In genomic region chr11:48028909-48029685, GRCh38 we compare ENCODE assay signal across 11 cellular contexts. TPM values are rescaled to one million over a fixed set of nuclear protein-coding genes. Genes with fewer than 3 reads are reported as not detected.
A peak's percentile ranks its signal among the peaks of the same experiment; 100 is the strongest.
DNase-seq lines count a peak whose midpoint lies in the region; ATAC-seq, FAIRE-seq and TF ChIP-seq lines count a peak whose summit lies in the region.
"Had no signal": no experiment of that assay in that cellular context is flagged by ENCODE, and none has a peak within 500 bp of the region (broad histone marks: within the 10 kb centered on the region; RNA-seq: fewer than 3 reads in every experiment).

No MANE protein-coding gene starts in this region.

- ATAC-seq in activated naive CD8-positive, alpha-beta T cell treated with anti-CD3 and anti-CD28 coated beads, Interleukin-2, amount 10 ng/mL, durations not matched to agents 7 days and 5 days (ENCODE audit: low read depth): peak; percentile 84
- ATAC-seq in memory B cell (ENCODE audit: low read depth) (no peak), GM18520 (IDR thresholded peaks at IDR 0.05; ENCODE audit: unreplicated experiment) (no peak), GM21360 (IDR thresholded peaks at IDR 0.05; ENCODE audit: unreplicated experiment) (no peak)
- ATAC-seq: GM12878 had no signal

- H3K4me3 Mint-ChIP-seq in activated naive CD8-positive, alpha-beta T cell treated with anti-CD3 and anti-CD28 coated beads, Interleukin-2, amount 10 ng/mL, durations not matched to agents 7 days and 5 days: peak overlapping the region; percentile 18
- no peak overlapping the region for H3K4me3 Mint-ChIP-seq in memory B cell

- intact Hi-C loops in kidney (cut with DNase I): no loop called here

- POLR2A ChIA-PET in HEK293T (lab: Yijun Ruan, JAX): no interaction called here
- POLR2A ChIA-PET in activated naive CD8-positive, alpha-beta T cell treated with anti-CD3 and anti-CD28 coated beads, Interleukin-2, amount 10 ng/mL, durations not matched to agents 7 days and 5 days (lab: Charles Lee): interaction anchor here (0.7 to 1.9 kb wide), 5 partner anchors 11 to 79 kb away, joined by 3 to 6 read pairs (median 4); no protein-coding TSS in a partner anchor

- peaks cover 46% of the 10 kb centered on the region for H3K4me1 Mint-ChIP-seq in activated naive CD8-positive, alpha-beta T cell treated with anti-CD3 and anti-CD28 coated beads, Interleukin-2, amount 10 ng/mL, durations not matched to agents 7 days and 5 days
- peaks cover 56% of the 10 kb centered on the region for H3K4me1 Mint-ChIP-seq in memory B cell

- H3K36me3 Mint-ChIP-seq in activated naive CD8-positive, alpha-beta T cell treated with anti-CD3 and anti-CD28 coated beads, Interleukin-2, amount 10 ng/mL, durations not matched to agents 7 days and 5 days: peaks cover 19% of the 10 kb centered on the region
- H3K36me3 Mint-ChIP-seq in memory B cell: peaks cover 12% of the 10 kb centered on the region

- H3K27ac ChIP-seq in 22Rv1 (0 out of 2 replicates have a peak overlapping the region, but pooled peaks have one; percentile 1), kidney (ENCODE audit: low read depth in 2 of 2, low read length in 2 of 2) (peak overlapping the region in 1 of 2 donors; percentile 57), SJCRH30 (no peak overlapping the region)
- H3K27ac ChIP-seq: C4-2B had no signal

- H3K4me3 ChIP-seq in kidney (ENCODE audit: low read length in 2 of 2) (no peak overlapping the region), SJCRH30 (no peak overlapping the region)
- H3K4me3 ChIP-seq: GM12878 had no signal

- CTCF ChIA-PET in HEK293T (lab: Yijun Ruan, JAX): interaction anchor here (0.6 kb wide), 1 partner anchor 65 kb away, joined by 6 read pairs; no protein-coding TSS in a partner anchor

- no peak for TF ChIP-seq CTCF in 22Rv1 (IDR thresholded peaks at IDR 0.05)
- no peak for TF ChIP-seq CTCF in kidney (IDR thresholded peaks at IDR 0.05; ENCODE audit: borderline replicate concordance, extremely low read depth, insufficient read depth)

- no peaks in the 10 kb centered on the region for H3K9me3 Mint-ChIP-seq in activated naive CD8-positive, alpha-beta T cell treated with anti-CD3 and anti-CD28 coated beads, Interleukin-2, amount 10 ng/mL, durations not matched to agents 7 days and 5 days
- H3K9me3 Mint-ChIP-seq in memory B cell: no peaks in the 10 kb centered on the region

- H3K4me1 ChIP-seq in kidney (ENCODE audit: control insufficient read depth in 1 of 2, insufficient read depth in 1 of 2, low read depth in 1 of 2, low read length in 2 of 2): peaks cover 29 to 31% of the 10 kb centered on the region in 2 donors
- no peaks in the 10 kb centered on the region for H3K4me1 ChIP-seq in SJCRH30

- DNase-seq in HEK293T (ENCODE audit: extremely low spot score) (no peak), memory B cell (ENCODE audit: low spot score in 2 of 2) (no peak), kidney (no peak), SJCRH30 (no peak)
- DNase-seq in activated naive CD8-positive, alpha-beta T cell treated with anti-CD3 and anti-CD28 coated beads, Interleukin-2, amount 10 ng/mL, durations not matched to agents 7 days and 5 days: no peak
- DNase-seq: NCI-H526 had no signal

- H3K27me3 ChIP-seq in SJCRH30: no peaks in the 10 kb centered on the region

- no peak for FAIRE-seq in kidney (lab: Jason Lieb, UNC)
- FAIRE-seq: GM12878 had no signal

- no peaks in the 10 kb centered on the region for H3K9me3 ChIP-seq in kidney (ENCODE audit: control insufficient read depth in 1 of 2, low read length in 2 of 2)
- no peaks in the 10 kb centered on the region for H3K9me3 ChIP-seq in SJCRH30 (replicated peaks)

- H3K36me3 ChIP-seq in kidney (ENCODE audit: control insufficient read depth in 1 of 2, insufficient read depth in 2 of 2, low read length in 2 of 2) (no peaks in the 10 kb centered on the region), SJCRH30 (no peaks in the 10 kb centered on the region)

- H3K27me3 Mint-ChIP-seq in activated naive CD8-positive, alpha-beta T cell treated with anti-CD3 and anti-CD28 coated beads, Interleukin-2, amount 10 ng/mL, durations not matched to agents 7 days and 5 days: no peaks in the 10 kb centered on the region
- H3K27me3 Mint-ChIP-seq in memory B cell: no peaks in the 10 kb centered on the region

- peak overlapping the region; percentile 49 for H3K27ac Mint-ChIP-seq in activated naive CD8-positive, alpha-beta T cell treated with anti-CD3 and anti-CD28 coated beads, Interleukin-2, amount 10 ng/mL, durations not matched to agents 7 days and 5 days
- peak overlapping the region; percentile 9 for H3K27ac Mint-ChIP-seq in memory B cell

- no peak overlapping the region for H3K9ac ChIP-seq in kidney (ENCODE audit: low read length in 2 of 2)

TF ChIP-seq in HEK293T, 16 proteins besides CTCF, POLR2A, EP300 and RAD21:
- TF ChIP-seq ZNF384 (IDR thresholded peaks at IDR 0.05): no peak
- no peak for TF ChIP-seq HDGF (IDR thresholded peaks at IDR 0.05; ENCODE audit: borderline replicate concordance)
- TF ChIP-seq LEF1 (IDR thresholded peaks at IDR 0.05; ENCODE audit: borderline replicate concordance): no peak
- no peak for TF ChIP-seq BHLHE40 (IDR thresholded peaks at IDR 0.05; ENCODE audit: borderline replicate concordance)
- TF ChIP-seq, protein P1, sequence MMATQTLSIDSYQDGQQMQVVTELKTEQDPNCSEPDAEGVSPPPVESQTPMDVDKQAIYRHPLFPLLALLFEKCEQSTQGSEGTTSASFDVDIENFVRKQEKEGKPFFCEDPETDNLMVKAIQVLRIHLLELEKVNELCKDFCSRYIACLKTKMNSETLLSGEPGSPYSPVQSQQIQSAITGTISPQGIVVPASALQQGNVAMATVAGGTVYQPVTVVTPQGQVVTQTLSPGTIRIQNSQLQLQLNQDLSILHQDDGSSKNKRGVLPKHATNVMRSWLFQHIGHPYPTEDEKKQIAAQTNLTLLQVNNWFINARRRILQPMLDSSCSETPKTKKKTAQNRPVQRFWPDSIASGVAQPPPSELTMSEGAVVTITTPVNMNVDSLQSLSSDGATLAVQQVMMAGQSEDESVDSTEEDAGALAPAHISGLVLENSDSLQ (IDR thresholded peaks at IDR 0.05): 0 out of 2 replicates have a peak, but pooled peaks have one; percentile 28
TF ChIP-seq in HEK293T: peak in this region for 1.

RNA-seq across cellular contexts. Expression of gene PTPRJ, which starts 48.7 kb away (rescaled TPM):
- 10 to 100 TPM; 51.5 to 53.5 TPM for total RNA-seq in activated naive CD8-positive, alpha-beta T cell treated with anti-CD3 and anti-CD28 coated beads, Interleukin-2, amount 10 ng/mL, durations not matched to agents 7 days and 5 days
- total RNA-seq in kidney: 80.5 TPM
- polyA plus RNA-seq in kidney (ENCODE audit: insufficient read depth, low read depth, low replicate concordance): 9.2 TPM
- 0.68 and 1.0 TPM in 2 replicates for total RNA-seq in SJCRH30 (2014; rRNA removed; shearing (Covaris generic))

Comparison
In these comparisons a context has a peak if more than half of its experiments do, and no peak if none do; other contexts are left out.
1. RNA of gene PTPRJ, which starts 48.7 kb away (total RNA-seq): 80.5 TPM in kidney (single experiment) and 51.5 to 53.5 TPM in activated naive CD8-positive, alpha-beta T cell treated with anti-CD3 and anti-CD28 coated beads, Interleukin-2, amount 10 ng/mL, durations not matched to agents 7 days and 5 days; 0.68 to 1.0 TPM in SJCRH30; every median in the first group is over 10 times any median in the second.